Comparison of ENCODE assay signal across 1 cellular context in the genomic region with DNA sequence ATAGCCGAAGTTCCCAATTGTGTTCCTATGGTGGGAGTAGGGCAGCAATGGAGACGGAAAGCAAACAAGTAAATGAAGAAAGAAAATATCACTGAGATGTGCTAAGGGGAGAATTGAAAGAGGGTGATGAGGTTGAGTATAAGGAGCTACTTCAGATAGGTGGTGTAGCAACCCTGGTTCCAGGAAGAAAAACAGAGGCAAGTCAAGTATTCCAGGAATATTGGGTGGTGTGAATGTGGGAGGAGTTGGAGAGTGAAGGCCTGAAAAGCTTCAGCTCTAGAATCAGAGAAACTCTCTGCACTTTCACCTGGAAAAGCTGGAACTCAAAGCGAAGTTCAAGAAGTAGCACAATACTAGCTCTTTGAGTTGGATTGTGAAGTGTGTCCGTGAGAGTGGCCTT.
TF ChIP-seq lines count a peak whose summit lies in the region.

No MANE protein-coding gene starts in this region.

TF ChIP-seq in GM23338, 12 proteins besides CTCF, POLR2A, EP300 and RAD21 (continued from another document):
- TF ChIP-seq, protein P1, sequence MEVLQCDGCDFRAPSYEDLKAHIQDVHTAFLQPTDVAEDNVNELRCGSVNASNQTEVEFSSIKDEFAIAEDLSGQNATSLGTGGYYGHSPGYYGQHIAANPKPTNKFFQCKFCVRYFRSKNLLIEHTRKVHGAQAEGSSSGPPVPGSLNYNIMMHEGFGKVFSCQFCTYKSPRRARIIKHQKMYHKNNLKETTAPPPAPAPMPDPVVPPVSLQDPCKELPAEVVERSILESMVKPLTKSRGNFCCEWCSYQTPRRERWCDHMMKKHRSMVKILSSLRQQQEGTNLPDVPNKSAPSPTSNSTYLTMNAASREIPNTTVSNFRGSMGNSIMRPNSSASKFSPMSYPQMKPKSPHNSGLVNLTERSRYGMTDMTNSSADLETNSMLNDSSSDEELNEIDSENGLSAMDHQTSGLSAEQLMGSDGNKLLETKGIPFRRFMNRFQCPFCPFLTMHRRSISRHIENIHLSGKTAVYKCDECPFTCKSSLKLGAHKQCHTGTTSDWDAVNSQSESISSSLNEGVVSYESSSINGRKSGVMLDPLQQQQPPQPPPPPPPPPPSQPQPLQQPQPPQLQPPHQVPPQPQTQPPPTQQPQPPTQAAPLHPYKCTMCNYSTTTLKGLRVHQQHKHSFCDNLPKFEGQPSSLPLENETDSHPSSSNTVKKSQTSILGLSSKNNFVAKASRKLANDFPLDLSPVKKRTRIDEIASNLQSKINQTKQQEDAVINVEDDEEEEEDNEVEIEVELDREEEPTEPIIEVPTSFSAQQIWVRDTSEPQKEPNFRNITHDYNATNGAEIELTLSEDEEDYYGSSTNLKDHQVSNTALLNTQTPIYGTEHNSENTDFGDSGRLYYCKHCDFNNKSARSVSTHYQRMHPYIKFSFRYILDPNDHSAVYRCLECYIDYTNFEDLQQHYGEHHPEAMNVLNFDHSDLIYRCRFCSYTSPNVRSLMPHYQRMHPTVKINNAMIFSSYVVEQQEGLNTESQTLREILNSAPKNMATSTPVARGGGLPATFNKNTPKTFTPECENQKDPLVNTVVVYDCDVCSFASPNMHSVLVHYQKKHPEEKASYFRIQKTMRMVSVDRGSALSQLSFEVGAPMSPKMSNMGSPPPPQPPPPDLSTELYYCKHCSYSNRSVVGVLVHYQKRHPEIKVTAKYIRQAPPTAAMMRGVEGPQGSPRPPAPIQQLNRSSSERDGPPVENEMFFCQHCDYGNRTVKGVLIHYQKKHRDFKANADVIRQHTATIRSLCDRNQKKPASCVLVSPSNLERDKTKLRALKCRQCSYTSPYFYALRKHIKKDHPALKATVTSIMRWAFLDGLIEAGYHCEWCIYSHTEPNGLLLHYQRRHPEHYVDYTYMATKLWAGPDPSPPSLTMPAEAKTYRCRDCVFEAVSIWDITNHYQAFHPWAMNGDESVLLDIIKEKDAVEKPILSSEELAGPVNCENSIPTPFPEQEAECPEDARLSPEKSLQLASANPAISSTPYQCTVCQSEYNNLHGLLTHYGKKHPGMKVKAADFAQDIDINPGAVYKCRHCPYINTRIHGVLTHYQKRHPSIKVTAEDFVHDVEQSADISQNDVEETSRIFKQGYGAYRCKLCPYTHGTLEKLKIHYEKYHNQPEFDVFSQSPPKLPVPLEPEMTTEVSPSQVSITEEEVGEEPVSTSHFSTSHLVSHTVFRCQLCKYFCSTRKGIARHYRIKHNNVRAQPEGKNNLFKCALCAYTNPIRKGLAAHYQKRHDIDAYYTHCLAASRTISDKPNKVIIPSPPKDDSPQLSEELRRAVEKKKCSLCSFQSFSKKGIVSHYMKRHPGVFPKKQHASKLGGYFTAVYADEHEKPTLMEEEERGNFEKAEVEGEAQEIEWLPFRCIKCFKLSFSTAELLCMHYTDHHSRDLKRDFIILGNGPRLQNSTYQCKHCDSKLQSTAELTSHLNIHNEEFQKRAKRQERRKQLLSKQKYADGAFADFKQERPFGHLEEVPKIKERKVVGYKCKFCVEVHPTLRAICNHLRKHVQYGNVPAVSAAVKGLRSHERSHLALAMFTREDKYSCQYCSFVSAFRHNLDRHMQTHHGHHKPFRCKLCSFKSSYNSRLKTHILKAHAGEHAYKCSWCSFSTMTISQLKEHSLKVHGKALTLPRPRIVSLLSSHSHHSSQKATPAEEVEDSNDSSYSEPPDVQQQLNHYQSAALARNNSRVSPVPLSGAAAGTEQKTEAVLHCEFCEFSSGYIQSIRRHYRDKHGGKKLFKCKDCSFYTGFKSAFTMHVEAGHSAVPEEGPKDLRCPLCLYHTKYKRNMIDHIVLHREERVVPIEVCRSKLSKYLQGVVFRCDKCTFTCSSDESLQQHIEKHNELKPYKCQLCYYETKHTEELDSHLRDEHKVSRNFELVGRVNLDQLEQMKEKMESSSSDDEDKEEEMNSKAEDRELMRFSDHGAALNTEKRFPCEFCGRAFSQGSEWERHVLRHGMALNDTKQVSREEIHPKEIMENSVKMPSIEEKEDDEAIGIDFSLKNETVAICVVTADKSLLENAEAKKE (CRISPR knock-in tag; IDR thresholded peaks at IDR 0.05), result no peak
- TF ChIP-seq STAT1 (IDR thresholded peaks at IDR 0.05; ENCODE audit: unreplicated experiment) (no peak), ZNF331 (CRISPR knock-in tag; IDR thresholded peaks at IDR 0.05; ENCODE audit: low read depth) (no peak), JUNB (IDR thresholded peaks at IDR 0.05; ENCODE audit: unreplicated experiment) (no peak)
- TF ChIP-seq, protein P2, sequence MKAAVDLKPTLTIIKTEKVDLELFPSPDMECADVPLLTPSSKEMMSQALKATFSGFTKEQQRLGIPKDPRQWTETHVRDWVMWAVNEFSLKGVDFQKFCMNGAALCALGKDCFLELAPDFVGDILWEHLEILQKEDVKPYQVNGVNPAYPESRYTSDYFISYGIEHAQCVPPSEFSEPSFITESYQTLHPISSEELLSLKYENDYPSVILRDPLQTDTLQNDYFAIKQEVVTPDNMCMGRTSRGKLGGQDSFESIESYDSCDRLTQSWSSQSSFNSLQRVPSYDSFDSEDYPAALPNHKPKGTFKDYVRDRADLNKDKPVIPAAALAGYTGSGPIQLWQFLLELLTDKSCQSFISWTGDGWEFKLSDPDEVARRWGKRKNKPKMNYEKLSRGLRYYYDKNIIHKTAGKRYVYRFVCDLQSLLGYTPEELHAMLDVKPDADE (IDR thresholded peaks at IDR 0.05), result no peak
TF ChIP-seq in GM23338: peak in this region for 0.
